Comparison of ENCODE assay signal across 17 cellular contexts in the genomic region with DNA sequence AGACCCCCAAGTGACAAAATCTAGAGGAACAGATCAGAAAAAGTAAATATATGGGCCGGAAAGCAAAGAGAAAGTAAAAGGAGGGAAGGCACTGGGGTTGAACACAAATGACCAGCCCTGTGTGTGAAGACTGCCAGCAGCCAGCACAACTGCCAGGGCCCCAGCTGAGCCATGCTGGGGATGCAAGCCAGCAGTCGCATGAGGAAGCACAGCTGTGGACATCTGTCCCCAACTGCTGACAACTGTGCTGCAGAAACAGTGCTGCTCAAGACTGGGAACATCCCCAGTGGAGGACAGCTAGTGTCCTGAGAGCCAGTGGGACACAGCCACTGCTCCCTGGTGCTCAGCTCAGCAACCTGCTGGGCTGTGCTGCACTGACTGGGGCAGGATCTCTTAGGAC. TPM values are rescaled to one million over a fixed set of nuclear protein-coding genes. Genes with fewer than 3 reads are reported as not detected.
DNase-seq lines count a peak whose midpoint lies in the region; ATAC-seq and TF ChIP-seq lines count a peak whose summit lies in the region.
"Had no signal": no experiment of that assay in that cellular context is flagged by ENCODE, and none has a peak within 500 bp of the region (broad histone marks: within the 10 kb centered on the region; RNA-seq: fewer than 3 reads in every experiment).

No MANE protein-coding gene starts in this region.

- H3K27ac ChIP-seq in coronary artery (peak overlapping the region in 1 of 2 donors; percentile 11), lower lobe of right lung (peak overlapping the region; percentile 41), substantia nigra (ENCODE audit: low read depth, low read length, poor library complexity, severe bottlenecking) (peak overlapping the region; percentile 1)
- H3K27ac ChIP-seq: GM23248 had no signal

- H3K9me3 ChIP-seq in lower lobe of right lung: no peaks in the 10 kb centered on the region

- H3K4me3 ChIP-seq in coronary artery (peak overlapping the region; percentile 10), lower lobe of right lung (no peak overlapping the region)
- H3K4me3 ChIP-seq: GM23248 had no signal

- intact Hi-C loops in lower lobe of right lung (cut with DNase I): no loop called here

- no peaks in the 10 kb centered on the region for H3K27me3 ChIP-seq in lower lobe of right lung (ENCODE audit: low read depth)

- peaks cover 9% of the 10 kb centered on the region for H3K4me1 ChIP-seq in lower lobe of right lung

- no peak for TF ChIP-seq CTCF in coronary artery (IDR thresholded peaks at IDR 0.05)
- TF ChIP-seq CTCF in lower lobe of right lung (IDR thresholded peaks at IDR 0.05): no peak

- no peaks in the 10 kb centered on the region for H3K36me3 ChIP-seq in lower lobe of right lung

- peak; percentile 7 for DNase-seq in NCI-H1694 (lab: John Stamatoyannopoulos, UW)
- no peak for DNase-seq in coronary artery (ENCODE audit: low spot score)
- DNase-seq in lower lobe of right lung: no peak
- peak in 48 of 49 donors; percentile 12 to 93 (median 70) for DNase-seq in substantia nigra (lab: John Stamatoyannopoulos, UW)
- DNase-seq in stimulated activated CD8-positive, alpha-beta memory T cell treated with anti-CD3 and anti-CD28 coated beads, Interleukin-4, amount 100 ng/mL, for 48 hours: no peak
- DNase-seq in CD1c-positive myeloid dendritic cell (ENCODE audit: extremely low spot score): no peak
- DNase-seq: activated T-cell treated with anti-CD3 and anti-CD28 coated beads, Interleukin-2, amount 50 U/mL, for 48 hours; GDM1; GM23248; KBM-7; NCI-H187; NCI-H526; retina; stimulated activated CD4-positive, alpha-beta T cell treated with anti-CD3 and anti-CD28 coated beads, Interleukin-4, amount 100 ng/mL, for 4 hours; stimulated activated naive CD4-positive, alpha-beta T cell had no signal

- ATAC-seq in lower lobe of right lung: peak; percentile 26 to 54
- no peak for ATAC-seq in HG03025 (IDR thresholded peaks at IDR 0.05; ENCODE audit: low FRiP score, unreplicated experiment)
- ATAC-seq in GM21723 (IDR thresholded peaks at IDR 0.05; ENCODE audit: unreplicated experiment): no peak

RNA-seq across cellular contexts. Expression of gene MIF, which starts 10.7 kb away (rescaled TPM):
- 231 TPM for total RNA-seq in lower lobe of right lung

RNA-seq across cellular contexts. Expression of gene SLC2A11, which starts 47.2 kb away (rescaled TPM):
- total RNA-seq in lower lobe of right lung: 12.7 TPM

RNA-seq across cellular contexts. Expression of gene GSTT2B, which starts 56.1 kb away (rescaled TPM):
- 7.3 TPM for total RNA-seq in lower lobe of right lung

Comparison
In these comparisons a context has a peak if more than half of its experiments do, and no peak if none do; other contexts are left out.
1. DNase-seq: peak in NCI-H1694 (single experiment) and substantia nigra (48 of 49); none in coronary artery (single experiment), lower lobe of right lung (single experiment), stimulated activated CD8-positive, alpha-beta memory T cell treated with anti-CD3 and anti-CD28 coated beads, Interleukin-4, amount 100 ng/mL, for 48 hours (single experiment) and CD1c-positive myeloid dendritic cell (single experiment).
2. ATAC-seq: peak in lower lobe of right lung (2 of 2); none in HG03025 (single experiment) and GM21723 (single experiment).